In the genomic region with DNA sequence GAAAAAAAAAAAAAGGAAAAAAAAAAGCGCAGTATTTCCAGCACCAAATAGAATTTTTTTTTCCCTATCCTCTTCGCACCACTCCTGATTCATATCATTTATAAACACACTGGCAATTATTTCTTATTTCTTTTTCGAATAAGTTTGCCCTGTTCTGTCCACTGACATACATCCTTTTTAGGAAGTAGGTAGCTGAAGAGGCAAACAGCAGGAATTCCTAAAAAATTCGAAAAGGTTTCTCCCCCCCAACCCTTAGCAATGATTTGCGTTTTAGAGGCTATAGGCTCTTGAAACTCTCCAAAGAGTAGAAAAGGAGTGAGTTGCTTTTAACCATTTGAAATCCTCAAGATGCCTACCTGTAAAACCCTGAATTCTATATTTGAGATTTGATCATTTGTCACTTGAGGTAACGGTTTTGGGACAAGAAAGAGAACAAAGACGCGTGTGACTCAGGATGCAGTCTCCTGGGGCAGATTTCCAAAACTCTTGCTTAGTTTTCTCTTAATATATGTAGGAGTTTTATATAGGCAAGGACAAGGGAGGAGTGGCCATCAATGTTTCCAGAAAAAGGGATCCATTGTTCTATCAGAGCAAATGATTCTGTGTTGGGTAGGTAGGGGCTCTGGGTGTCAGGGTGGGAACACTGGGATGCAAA, we compare ENCODE assay signal across 10 cellular contexts. TPM values are rescaled to one million over a fixed set of nuclear protein-coding genes. Genes with fewer than 3 reads are reported as not detected.
DNase-seq lines count a peak whose midpoint lies in the region; ATAC-seq and TF ChIP-seq lines count a peak whose summit lies in the region.
"Had no signal": no experiment of that assay in that cellular context is flagged by ENCODE, and none has a peak within 500 bp of the region (broad histone marks: within the 10 kb centered on the region; RNA-seq: fewer than 3 reads in every experiment).

No MANE protein-coding gene starts in this region.

- no peak overlapping the region for H3K27ac Mint-ChIP-seq in CD4-positive, alpha-beta memory T cell

- H3K4me2 ChIP-seq in fibroblast of lung (ENCODE audit: extremely low read depth, insufficient read depth, low read length) (peak overlapping the region; percentile 73), trophoblast cell (ENCODE audit: low read length) (peak overlapping the region; percentile 49)

- POLR2A ChIA-PET in CD4-positive, alpha-beta memory T cell (lab: Charles Lee; ENCODE audit: partially characterized antibody) = no interaction called here

- H2BK12ac ChIP-seq in trophoblast cell (ENCODE audit: low read length) = peak overlapping the region; percentile 73

- no peak overlapping the region for H3K23ac ChIP-seq in trophoblast cell (ENCODE audit: low read length)

- no peak overlapping the region for H4K8ac ChIP-seq in trophoblast cell (ENCODE audit: low read depth, low read length)

- no peaks in the 10 kb centered on the region for H4K20me1 ChIP-seq in fibroblast of lung (ENCODE audit: control insufficient read depth, extremely low read depth, insufficient read depth, low read length)

- intact Hi-C loops in CD4-positive, alpha-beta memory T cell (cut with micrococcal nuclease) = no loop called here

- H3K27me3 ChIP-seq in CD4-positive, alpha-beta memory T cell (ENCODE audit: insufficient read depth, low read length) = peaks cover 8% of the 10 kb centered on the region
- H3K27me3 ChIP-seq in RWPE2 (ENCODE audit: insufficient read depth, poor library complexity, severe bottlenecking) (no peaks in the 10 kb centered on the region), fibroblast of lung (ENCODE audit: control insufficient read depth, insufficient read depth, low read length) (no peaks in the 10 kb centered on the region), trophoblast cell (ENCODE audit: insufficient read depth, low read length) (no peaks in the 10 kb centered on the region)

- H3K4me3 ChIP-seq in CD4-positive, alpha-beta memory T cell (ENCODE audit: low read length in 2 of 2) = no peak overlapping the region
- H3K4me3 ChIP-seq in RWPE2 (ENCODE audit: severe bottlenecking) (peak overlapping the region; percentile 53), fibroblast of lung (replicated peaks in 1 of 4; ENCODE audit: control extremely low read depth in 1 of 4, insufficient read depth in 1 of 4, low read depth in 3 of 4, low read length in 4 of 4) (peak overlapping the region in 3 of 4 experiments; percentile 20 to 72 (median 71)), trophoblast cell (ENCODE audit: low read depth, low read length) (no peak overlapping the region)
- H3K4me3 ChIP-seq: GM12878 had no signal

- DNase-seq in CD4-positive, alpha-beta memory T cell = no peak
- DNase-seq in RWPE2 (ENCODE audit: low spot score) (no peak), fibroblast of lung (ENCODE audit: low read depth in 2 of 2) (peak; percentile 33 to 36), trophoblast cell (no peak), cerebellum (ENCODE audit: low spot score) (no peak), Ammon's horn (ENCODE audit: low spot score) (no peak), NCI-H1694 (lab: John Stamatoyannopoulos, UW) (no peak)
- no peak for DNase-seq in activated CD4-positive, alpha-beta T cell treated with anti-CD3 and anti-CD28 coated beads, Interleukin-2, amount 50 U/mL, for 1 hour

- H3K14ac ChIP-seq in trophoblast cell (ENCODE audit: low read length) = no peak overlapping the region

- H3K4ac ChIP-seq in trophoblast cell (ENCODE audit: low read depth, low read length) = no peak overlapping the region

- peak overlapping the region; percentile 65 for H2BK120ac ChIP-seq in trophoblast cell (ENCODE audit: insufficient read depth, low read length, poor library complexity)

- peaks cover 19% of the 10 kb centered on the region for H3K79me2 ChIP-seq in fibroblast of lung (ENCODE audit: control insufficient read depth, insufficient read depth, low read length)
- peaks cover 5% of the 10 kb centered on the region for H3K79me2 ChIP-seq in trophoblast cell (ENCODE audit: control insufficient read depth, insufficient read depth, low read length, poor library complexity)

- peaks cover 7 to 18% (median 8%) of the 10 kb centered on the region in 4 donors for H3K4me1 Mint-ChIP-seq in CD4-positive, alpha-beta memory T cell

- H3K4me1 ChIP-seq in CD4-positive, alpha-beta memory T cell (ENCODE audit: insufficient read depth, low read length) = peaks cover 7% of the 10 kb centered on the region
- H3K4me1 ChIP-seq in RWPE2 (ENCODE audit: insufficient read depth, poor library complexity, severe bottlenecking) (peaks cover 36% of the 10 kb centered on the region), fibroblast of lung (ENCODE audit: control insufficient read depth, extremely low read depth, insufficient read depth, low read length) (peaks cover 15% of the 10 kb centered on the region), trophoblast cell (ENCODE audit: control insufficient read depth in 1 of 2, insufficient read depth in 2 of 2, low read length in 2 of 2) (peaks cover 7 to 21% of the 10 kb centered on the region in 2 experiments)

- H3K9ac ChIP-seq in fibroblast of lung (ENCODE audit: insufficient read depth, low read length) (no peak overlapping the region), trophoblast cell (ENCODE audit: low read length) (no peak overlapping the region)

- no peak overlapping the region for H2AFZ ChIP-seq in fibroblast of lung (ENCODE audit: low read length)
- no peak overlapping the region for H2AFZ ChIP-seq in trophoblast cell (ENCODE audit: insufficient read depth, low read length, poor library complexity)

- peaks cover 0 to 3% (median 0%) of the 10 kb centered on the region in 8 donors for H3K9me3 Mint-ChIP-seq in CD4-positive, alpha-beta memory T cell

- no peak overlapping the region for H3K18ac ChIP-seq in trophoblast cell (ENCODE audit: low read length)

- no peaks in the 10 kb centered on the region for H3K36me3 ChIP-seq in CD4-positive, alpha-beta memory T cell (ENCODE audit: insufficient read depth, low read length)
- H3K36me3 ChIP-seq in RWPE2 (ENCODE audit: low read depth) (peaks cover 25% of the 10 kb centered on the region), fibroblast of lung (ENCODE audit: control insufficient read depth, insufficient read depth, low read length) (peaks cover 4% of the 10 kb centered on the region), trophoblast cell (ENCODE audit: control insufficient read depth in 1 of 2, insufficient read depth in 2 of 2, low read length in 2 of 2) (peaks cover 2 to 10% of the 10 kb centered on the region in 2 experiments)

- no peaks in the 10 kb centered on the region for H3K36me3 Mint-ChIP-seq in CD4-positive, alpha-beta memory T cell

- TF ChIP-seq CTCF in RWPE2 (IDR thresholded peaks at IDR 0.05; ENCODE audit: poor library complexity, severe bottlenecking) (no peak), fibroblast of lung (conservative IDR thresholded peaks at IDR 0.05 in 1 of 2, IDR thresholded peaks at IDR 0.05 in 1 of 2; ENCODE audit: low read depth in 1 of 2, low read length in 2 of 2) (no peak)

- peak overlapping the region; percentile 51 to 80 (median 70) for H3K4me3 Mint-ChIP-seq in CD4-positive, alpha-beta memory T cell

- H3K27ac ChIP-seq in CD4-positive, alpha-beta memory T cell (ENCODE audit: low read depth, low read length) = no peak overlapping the region
- H3K27ac ChIP-seq in RWPE2 (ENCODE audit: poor library complexity, severe bottlenecking) = peak overlapping the region; percentile 88
- peak overlapping the region; percentile 50 for H3K27ac ChIP-seq in fibroblast of lung (ENCODE audit: insufficient read depth, low read length)
- H3K27ac ChIP-seq in trophoblast cell (ENCODE audit: low read depth, low read length) = peak overlapping the region; percentile 29

- H4K91ac ChIP-seq in trophoblast cell (ENCODE audit: low read depth, low read length) = peak overlapping the region; percentile 63

- no peaks in the 10 kb centered on the region for H3K9me3 ChIP-seq in CD4-positive, alpha-beta memory T cell (ENCODE audit: control insufficient read depth in 1 of 2, low read length in 2 of 2)
- H3K9me3 ChIP-seq in RWPE2 (ENCODE audit: severe bottlenecking) (no peaks in the 10 kb centered on the region), fibroblast of lung (ENCODE audit: control insufficient read depth, insufficient read depth, low read depth, low read length) (no peaks in the 10 kb centered on the region), trophoblast cell (ENCODE audit: insufficient read depth, low read depth, low read length) (no peaks in the 10 kb centered on the region)

- no peak overlapping the region for H2AK5ac ChIP-seq in trophoblast cell (ENCODE audit: low read length)

- H3K27me3 Mint-ChIP-seq in CD4-positive, alpha-beta memory T cell = peaks cover 40 to 47% of the 10 kb centered on the region in 2 donors

- CTCF ChIA-PET in CD4-positive, alpha-beta memory T cell (lab: Charles Lee; ENCODE audit: partially characterized antibody) = no interaction called here

- WGBS in trophoblast cell (ENCODE audit: extremely low coverage, insufficient coverage, insufficient read length) = no CpG with 5 or more reads among the region's 8 CpGs

- no peak for ATAC-seq in RWPE2 (ENCODE audit: low read depth)
- ATAC-seq: GM12878 had no signal

- peaks cover 11% of the 10 kb centered on the region for H3K79me1 ChIP-seq in trophoblast cell (ENCODE audit: low read length)

- no peak overlapping the region for H4K12ac ChIP-seq in trophoblast cell (ENCODE audit: low read depth, low read length)

- H2BK5ac ChIP-seq in trophoblast cell (ENCODE audit: low read depth, low read length, poor library complexity) = no peak overlapping the region

RNA-seq across cellular contexts. Expression of a gene that starts 0.5 kb away (rescaled TPM):
- total RNA-seq in CD4-positive, alpha-beta memory T cell = not detected
- not detected for polyA plus RNA-seq in CD4-positive, alpha-beta memory T cell
- 20.5 and 22.8 TPM in 2 replicates for total RNA-seq in fibroblast of lung
- 216 and 347 TPM in 2 replicates for polyA plus RNA-seq in fibroblast of lung
- 268 and 404 TPM in 2 replicates for polyA plus RNA-seq in fibroblast of lung (2012)
- polyA minus RNA-seq in fibroblast of lung (ENCODE audit: low replicate concordance) = 155 and 204 TPM in 2 replicates
- polyA plus RNA-seq in trophoblast cell (2013) = 48.1 and 53.3 TPM in 2 replicates
- total RNA-seq in cerebellum = 8.5 TPM
- total RNA-seq: T-helper 1 cell treated with Interleukin-12 subunit alpha and Interleukin-12 subunit beta and Interleukin-4 antibody, amounts not matched to agents 30 ng/mL and 1 ng/mL, for 36 hours had no signal

Comparison
In these comparisons a context has a peak if more than half of its experiments do, and no peak if none do; other contexts are left out.
1. DNase-seq: peak in fibroblast of lung (2 of 2); none in CD4-positive, alpha-beta memory T cell (0 of 5), RWPE2 (single experiment), trophoblast cell (0 of 2), cerebellum (single experiment), Ammon's horn (single experiment), NCI-H1694 (single experiment) and activated CD4-positive, alpha-beta T cell treated with anti-CD3 and anti-CD28 coated beads, Interleukin-2, amount 50 U/mL, for 1 hour (single experiment).
2. H3K4me3 ChIP-seq: peak in RWPE2 (single experiment) and fibroblast of lung (3 of 4); none in CD4-positive, alpha-beta memory T cell (0 of 2) and trophoblast cell (single experiment).